Comparison of ENCODE assay signal across 16 cellular contexts in genomic region chr22:49999901-50000586, GRCh38. TPM values are rescaled to one million over a fixed set of nuclear protein-coding genes. Genes with fewer than 3 reads are reported as not detected.
DNase-seq lines count a peak whose midpoint lies in the region; ATAC-seq and TF ChIP-seq lines count a peak whose summit lies in the region.
"Had no signal": no experiment of that assay in that cellular context is flagged by ENCODE, and none has a peak within 500 bp of the region (broad histone marks: within the 10 kb centered on the region; RNA-seq: fewer than 3 reads in every experiment).

No MANE protein-coding gene starts in this region.

- no peak overlapping the region for H3K4me3 Mint-ChIP-seq in CD8-positive, alpha-beta T cell

- DNase-seq in 8988T (peak; percentile 6), foreskin keratinocyte (no peak), omental fat pad (ENCODE audit: low spot score) (peak; percentile 16), CD1c-positive myeloid dendritic cell (ENCODE audit: extremely low spot score) (no peak), NCI-H226 (no peak)
- DNase-seq in CD8-positive, alpha-beta T cell: no peak
- DNase-seq: effector memory CD4-positive, alpha-beta T cell; GOT3; MG63; NCI-H2171 treated with DMSO at 0.1 percent for 48 hours; OCI-M1 had no signal

- no peak overlapping the region for H3K27ac Mint-ChIP-seq in CD8-positive, alpha-beta T cell

- TF ChIP-seq CTCF in foreskin keratinocyte (conservative IDR thresholded peaks at IDR 0.05) (no peak), omental fat pad (IDR thresholded peaks at IDR 0.05) (no peak)
- TF ChIP-seq CTCF in CD8-positive, alpha-beta T cell (IDR thresholded peaks at IDR 0.05): no peak

- no peak overlapping the region for H3K9ac ChIP-seq in HUES6 (ENCODE audit: low read length)
- H3K9ac ChIP-seq: parathyroid adenoma had no signal

- ATAC-seq in foreskin keratinocyte (peak; percentile 17), omental fat pad (ENCODE audit: low FRiP score) (no peak), HG03378 (IDR thresholded peaks at IDR 0.05; ENCODE audit: unreplicated experiment) (no peak)
- ATAC-seq in CD8-positive, alpha-beta T cell: no peak

- intact Hi-C loops in CD8-positive, alpha-beta T cell (cut with DNase I, micrococcal nuclease): no loop called here

- H3K36me3 ChIP-seq in HUES6 (ENCODE audit: control insufficient read depth, insufficient read depth, low read length): no peaks in the 10 kb centered on the region
- H3K36me3 ChIP-seq in CD8-positive, alpha-beta T cell (ENCODE audit: insufficient read depth, low read length): no peaks in the 10 kb centered on the region
- H3K36me3 ChIP-seq: MG63 had no signal

- POLR2A ChIA-PET in CD8-positive, alpha-beta T cell (lab: Charles Lee): no interaction called here

- H3K27ac ChIP-seq in HUES6 (ENCODE audit: low read depth, low read length): no peak overlapping the region
- H3K27ac ChIP-seq in foreskin keratinocyte: no peak overlapping the region
- no peak overlapping the region for H3K27ac ChIP-seq in CD8-positive, alpha-beta T cell (ENCODE audit: low read depth, low read length)
- H3K27ac ChIP-seq: parathyroid adenoma had no signal

- H3K27me3 Mint-ChIP-seq in CD8-positive, alpha-beta T cell (ENCODE audit: low read depth): peaks cover 20% of the 10 kb centered on the region

- H3K4me1 Mint-ChIP-seq in CD8-positive, alpha-beta T cell (ENCODE audit: low read depth): peaks cover 7% of the 10 kb centered on the region

- H3K4me3 ChIP-seq in HUES6 (ENCODE audit: low read depth, low read length): peak overlapping the region; percentile 67
- no peak overlapping the region for H3K4me3 ChIP-seq in CD8-positive, alpha-beta T cell (ENCODE audit: low read depth, low read length)
- H3K4me3 ChIP-seq: lung, MG63 had no signal

- no peaks in the 10 kb centered on the region for H3K36me3 Mint-ChIP-seq in CD8-positive, alpha-beta T cell

- H3K9me3 Mint-ChIP-seq in CD8-positive, alpha-beta T cell: no peaks in the 10 kb centered on the region

- H3K9me3 ChIP-seq in HUES6 (ENCODE audit: control insufficient read depth, insufficient read depth, low read depth, low read length): no peaks in the 10 kb centered on the region
- H3K9me3 ChIP-seq in CD8-positive, alpha-beta T cell (ENCODE audit: low read length): no peaks in the 10 kb centered on the region
- H3K9me3 ChIP-seq: MG63 had no signal

- H3K27me3 ChIP-seq in HUES6 (ENCODE audit: control insufficient read depth, insufficient read depth, low read length): peaks cover 25% of the 10 kb centered on the region
- H3K27me3 ChIP-seq in foreskin keratinocyte: peaks cover 7% of the 10 kb centered on the region
- H3K27me3 ChIP-seq in CD8-positive, alpha-beta T cell (ENCODE audit: insufficient read depth, low read length): peaks cover 6% of the 10 kb centered on the region
- H3K27me3 ChIP-seq: MG63 had no signal

- CTCF ChIA-PET in CD8-positive, alpha-beta T cell (lab: Charles Lee): interaction anchor here (1.8 kb wide), 1 partner anchor 31 kb away, joined by 7 read pairs; no protein-coding TSS in a partner anchor

- H3K4me1 ChIP-seq in HUES6 (ENCODE audit: control insufficient read depth, insufficient read depth, low read length) (peaks cover 4% of the 10 kb centered on the region; the same call in 1 of the 2 replicates), foreskin keratinocyte (no peaks in the 10 kb centered on the region)
- H3K4me1 ChIP-seq in CD8-positive, alpha-beta T cell (ENCODE audit: insufficient read depth, low read length): no peaks in the 10 kb centered on the region
- H3K4me1 ChIP-seq: parathyroid adenoma had no signal

RNA-seq across cellular contexts. Expression of gene IL17REL, which starts 12.5 kb away (rescaled TPM):
- total RNA-seq in foreskin keratinocyte (not detected in 2 replicates), omental fat pad (not detected)
- not detected in 2 replicates for polyA plus RNA-seq in foreskin keratinocyte
- not detected for total RNA-seq in CD8-positive, alpha-beta T cell
- total RNA-seq: Daoy had no signal

RNA-seq across cellular contexts. Expression of gene PIM3, which starts 39.5 kb away (rescaled TPM):
- total RNA-seq in foreskin keratinocyte: 11.9 and 15.8 TPM in 2 replicates
- 13.6 and 16.6 TPM in 2 replicates for polyA plus RNA-seq in foreskin keratinocyte
- 100 to 1,000 TPM in 2 of 4 donors, 10 to 100 TPM in 2; 92.2 to 174 (median 114) TPM for total RNA-seq in omental fat pad
- 100 to 1,000 TPM; 316 to 328 TPM for total RNA-seq in CD8-positive, alpha-beta T cell

RNA-seq across cellular contexts. Expression of gene TTLL8, which starts 58.1 kb away (rescaled TPM):
- total RNA-seq in foreskin keratinocyte (not detected in 2 replicates), omental fat pad (not detected)
- not detected in 2 replicates for polyA plus RNA-seq in foreskin keratinocyte
- total RNA-seq in CD8-positive, alpha-beta T cell: not detected
- total RNA-seq: Daoy, lung had no signal
- polyA plus RNA-seq: lung had no signal

Comparison
In these comparisons a context has a peak if more than half of its experiments do, and no peak if none do; other contexts are left out.
1. DNase-seq: peak in 8988T (single experiment) and omental fat pad (single experiment); none in foreskin keratinocyte (0 of 2), CD1c-positive myeloid dendritic cell (single experiment), CD8-positive, alpha-beta T cell (0 of 7) and NCI-H226 (single experiment).